8 cellular contexts compared by ENCODE assay signal in genomic region chr2:172339431-172340010, GRCh38.
DNase-seq lines count a peak whose midpoint lies in the region; ATAC-seq, FAIRE-seq and TF ChIP-seq lines count a peak whose summit lies in the region.

No MANE protein-coding gene starts in this region.

- H3K9ac ChIP-seq in KMS-11 (no peak overlapping the region), mammary epithelial cell (ENCODE audit: insufficient read depth, low read length) (no peak overlapping the region)

- peak overlapping the region in 3 of 8 donors; percentile 65 to 86 (median 76) for H3K27ac Mint-ChIP-seq in CD8-positive, alpha-beta memory T cell

- intact Hi-C loops in mammary epithelial cell (cut with micrococcal nuclease): loop anchor here (1.0 to 5.0 kb wide), 2 partner anchors 89 to 123 kb away; no protein-coding TSS in a partner anchor

- H3K27me3 Mint-ChIP-seq in CD8-positive, alpha-beta memory T cell: peaks cover 7 to 8% of the 10 kb centered on the region in 2 donors

- no peak for FAIRE-seq in RCC 7860 (lab: Jason Lieb, UNC)

- TF ChIP-seq CTCF in KMS-11 (conservative IDR thresholded peaks at IDR 0.05; ENCODE audit: low read depth, low read length): no peak
- TF ChIP-seq CTCF in mammary epithelial cell (conservative IDR thresholded peaks at IDR 0.05 in 1 of 2, IDR thresholded peaks at IDR 0.05 in 1 of 2; ENCODE audit: extremely low read depth in 1 of 2, insufficient read depth in 1 of 2, low read depth in 1 of 2, low read length in 2 of 2): peak in 1 of 2 donors; percentile 15

- H3K79me2 ChIP-seq in KMS-11 (ENCODE audit: insufficient read depth, low read depth): no peaks in the 10 kb centered on the region
- no peaks in the 10 kb centered on the region for H3K79me2 ChIP-seq in mammary epithelial cell (ENCODE audit: insufficient read depth, low read length)

- no peaks in the 10 kb centered on the region for H3K27me3 ChIP-seq in CD8-positive, alpha-beta memory T cell (ENCODE audit: insufficient read depth, low read length, poor library complexity, severe bottlenecking)
- H3K27me3 ChIP-seq in KMS-11 (ENCODE audit: insufficient read depth, low read depth): no peaks in the 10 kb centered on the region
- H3K27me3 ChIP-seq in mammary epithelial cell (ENCODE audit: insufficient read depth, low read length): no peaks in the 10 kb centered on the region

- in situ Hi-C loops in mammary epithelial cell (cut with MboI; ENCODE audit: low sequenced_read_pairs in 2 of 2): no loop called here

- no peaks in the 10 kb centered on the region for H3K36me3 ChIP-seq in CD8-positive, alpha-beta memory T cell (ENCODE audit: insufficient read depth, low read length)
- H3K36me3 ChIP-seq in KMS-11 (ENCODE audit: insufficient read depth): no peaks in the 10 kb centered on the region
- no peaks in the 10 kb centered on the region for H3K36me3 ChIP-seq in mammary epithelial cell (ENCODE audit: insufficient read depth, low read length)

- no peaks in the 10 kb centered on the region for H3K9me3 ChIP-seq in CD8-positive, alpha-beta memory T cell (ENCODE audit: low read length)
- H3K9me3 ChIP-seq in mammary epithelial cell (replicated peaks; ENCODE audit: insufficient read depth, low read length): no peaks in the 10 kb centered on the region

- H3K4me3 ChIP-seq in CD8-positive, alpha-beta memory T cell (ENCODE audit: low read length): peak overlapping the region; percentile 7
- H3K4me3 ChIP-seq in KMS-11 (IDR thresholded peaks at IDR 0.05; ENCODE audit: insufficient read depth, low read depth, low read length): no peak overlapping the region
- no peak overlapping the region for H3K4me3 ChIP-seq in mammary epithelial cell (replicated peaks in 1 of 3; ENCODE audit: insufficient read depth in 1 of 3, low read depth in 2 of 3, low read length in 3 of 3)

- WGBS in mammary epithelial cell (ENCODE audit: low coverage, missing lambda C conversion rate): 76% methylated on average over 6 of the region's 6 CpGs

- dilution Hi-C loops in mammary epithelial cell (cut with HindIII; ENCODE audit: low sequenced_read_pairs): no loop called here

- no peak overlapping the region for H3K27ac ChIP-seq in CD8-positive, alpha-beta memory T cell (ENCODE audit: low read depth, low read length)
- H3K27ac ChIP-seq in KMS-11 (no peak overlapping the region), mammary epithelial cell (ENCODE audit: insufficient read depth, low read depth, low read length) (no peak overlapping the region)

- H3K4me3 Mint-ChIP-seq in CD8-positive, alpha-beta memory T cell: peak overlapping the region; percentile 17 to 83 (median 66)

- H2AFZ ChIP-seq in KMS-11 (ENCODE audit: low read depth): no peak overlapping the region
- peak overlapping the region; percentile 58 for H2AFZ ChIP-seq in mammary epithelial cell (ENCODE audit: low read depth, low read length)

- H3K4me1 Mint-ChIP-seq in CD8-positive, alpha-beta memory T cell: peaks cover 13 to 22% (median 17%) of the 10 kb centered on the region in 3 donors

- ATAC-seq in GM19324 (IDR thresholded peaks at IDR 0.05; ENCODE audit: low FRiP score, unreplicated experiment) (no peak), HG02759 (IDR thresholded peaks at IDR 0.05; ENCODE audit: unreplicated experiment) (no peak)

- H4K20me1 ChIP-seq in KMS-11 (ENCODE audit: insufficient read depth) (no peaks in the 10 kb centered on the region), mammary epithelial cell (ENCODE audit: insufficient read depth, low read length) (no peaks in the 10 kb centered on the region)

- CTCF ChIA-PET in CD8-positive, alpha-beta memory T cell (lab: Charles Lee): interaction anchor here (1.2 kb wide), 1 partner anchor 123 kb away, joined by 5 read pairs; no protein-coding TSS in a partner anchor
- CTCF ChIA-PET in mammary epithelial cell (lab: Charles Lee; ENCODE audit: low non-redundant PET): interaction anchor here (0.5 kb wide), 1 partner anchor 33 kb away, joined by 3 read pairs; no protein-coding TSS in a partner anchor

- H3K4me1 ChIP-seq in CD8-positive, alpha-beta memory T cell (ENCODE audit: insufficient read depth, low read length): peaks cover 16% of the 10 kb centered on the region
- peaks cover 7% of the 10 kb centered on the region for H3K4me1 ChIP-seq in KMS-11 (ENCODE audit: low read depth, poor library complexity, severe bottlenecking)
- peaks cover 4% of the 10 kb centered on the region for H3K4me1 ChIP-seq in mammary epithelial cell (ENCODE audit: insufficient read depth, low read length)

- POLR2A ChIA-PET in CD8-positive, alpha-beta memory T cell (lab: Charles Lee): no interaction called here

- DNase-seq in CD8-positive, alpha-beta memory T cell: peak in 1 of 5 donors; percentile 23
- DNase-seq in mammary epithelial cell: peak; percentile 33
- peak; percentile 81 for DNase-seq in myocyte (ENCODE audit: low read depth)
- no peak for DNase-seq in RCC 7860 (ENCODE audit: low spot score)
- DNase-seq in SKM-1 treated with dmso at 0.1 percent for 144 hours (lab: John Stamatoyannopoulos, UW; ENCODE audit: unreplicated experiment): no peak

- H3K4me2 ChIP-seq in KMS-11: peak overlapping the region; percentile 15; the same call in 1 of the 2 replicates
- H3K4me2 ChIP-seq in mammary epithelial cell (ENCODE audit: insufficient read depth, low read depth, low read length): peak overlapping the region; percentile 88

- no TSS peak for BruUV-seq in mammary epithelial cell (replicated peaks; lab: Mats Ljungman, UMichigan)

- peaks cover 0 to 10% (median 0%) of the 10 kb centered on the region in 3 donors for H3K36me3 Mint-ChIP-seq in CD8-positive, alpha-beta memory T cell

- H3K9me3 Mint-ChIP-seq in CD8-positive, alpha-beta memory T cell: peaks cover 5 to 12% (median 9%) of the 10 kb centered on the region in 5 donors

Comparison
In these comparisons a context has a peak if more than half of its experiments do, and no peak if none do; other contexts are left out.
1. DNase-seq: peak in mammary epithelial cell (single experiment) and myocyte (single experiment); none in RCC 7860 (single experiment) and SKM-1 treated with dmso at 0.1 percent for 144 hours (single experiment).